19 cellular contexts compared by ENCODE assay signal in genomic region chr21:45031231-45032191, GRCh38. TPM values are rescaled to one million over a fixed set of nuclear protein-coding genes. Genes with fewer than 3 reads are reported as not detected.
DNase-seq lines count a peak whose midpoint lies in the region; ATAC-seq and TF ChIP-seq lines count a peak whose summit lies in the region.
"Had no signal": no experiment of that assay in that cellular context is flagged by ENCODE, and none has a peak within 500 bp of the region (broad histone marks: within the 10 kb centered on the region; RNA-seq: fewer than 3 reads in every experiment).

No MANE protein-coding gene starts in this region.

- no peak overlapping the region; the same call in 2 of the 3 replicates for H3K4me3 Mint-ChIP-seq in GM23338
- H3K4me3 Mint-ChIP-seq in activated CD4-positive, alpha-beta T cell treated with anti-CD3 and anti-CD28 coated beads, Interleukin-2, amount 10 ng/mL, durations not matched to agents 7 days and 5 days, result no peak overlapping the region
- H3K4me3 Mint-ChIP-seq: activated CD8-positive, alpha-beta memory T cell treated with anti-CD3 and anti-CD28 coated beads, Interleukin-2, amount 10 ng/mL, durations not matched to agents 7 days and 5 days; CD4-positive, alpha-beta memory T cell had no signal

- peak; percentile 5; the same call in 2 of the 3 replicates for ATAC-seq in GM23338
- ATAC-seq in HG03196 (IDR thresholded peaks at IDR 0.05; ENCODE audit: unreplicated experiment), result no peak
- ATAC-seq: activated CD8-positive, alpha-beta memory T cell treated with anti-CD3 and anti-CD28 coated beads, Interleukin-2, amount 10 ng/mL, durations not matched to agents 7 days and 5 days; SK-N-SH treated with all-trans-retinoic acid at 6 μM for 48 hours had no signal

- peaks cover 26% of the 10 kb centered on the region for H3K4me1 ChIP-seq in GM23338 (ENCODE audit: insufficient read depth)
- peaks cover 59% of the 10 kb centered on the region for H3K4me1 ChIP-seq in adipocyte (ENCODE audit: control insufficient read depth, insufficient read depth, low read length)
- H3K4me1 ChIP-seq in hepatocyte (ENCODE audit: insufficient read depth), result peaks cover 40% of the 10 kb centered on the region
- peaks cover 6 to 11% of the 10 kb centered on the region in 2 experiments for H3K4me1 ChIP-seq in trophoblast cell (ENCODE audit: control insufficient read depth in 1 of 2, insufficient read depth in 2 of 2, low read length in 2 of 2)

- H3K9ac ChIP-seq in adipocyte (ENCODE audit: low read length) (peak overlapping the region; percentile 75), trophoblast cell (ENCODE audit: low read length) (no peak overlapping the region)

- TF ChIP-seq CTCF in GM23338 (conservative IDR thresholded peaks at IDR 0.05; ENCODE audit: low read depth in 2 of 2) (no peak), hepatocyte (IDR thresholded peaks at IDR 0.05; ENCODE audit: poor library complexity) (no peak)

- POLR2A ChIA-PET in activated CD4-positive, alpha-beta T cell treated with anti-CD3 and anti-CD28 coated beads, Interleukin-2, amount 10 ng/mL, durations not matched to agents 7 days and 5 days (lab: Charles Lee), result no interaction called here

- H3K27ac ChIP-seq in GM23338 (ENCODE audit: low read depth), result no peak overlapping the region
- no peak overlapping the region for H3K27ac ChIP-seq in hepatocyte
- H3K27ac ChIP-seq in trophoblast cell (ENCODE audit: low read depth, low read length), result no peak overlapping the region
- H3K27ac ChIP-seq: dorsolateral prefrontal cortex, suprapubic skin had no signal

- H3K4me3 ChIP-seq in GM23338 (no peak overlapping the region), adipocyte (ENCODE audit: low read length) (no peak overlapping the region), hepatocyte (no peak overlapping the region), trophoblast cell (ENCODE audit: low read depth, low read length) (no peak overlapping the region)
- H3K4me3 ChIP-seq: dorsolateral prefrontal cortex, suprapubic skin had no signal

- H4K8ac ChIP-seq in trophoblast cell (ENCODE audit: low read depth, low read length), result no peak overlapping the region

- peak overlapping the region; percentile 39 for H4K91ac ChIP-seq in trophoblast cell (ENCODE audit: low read depth, low read length)

- H3K4me2 ChIP-seq in GM23338, result no peak overlapping the region
- H3K4me2 ChIP-seq in hepatocyte, result peak overlapping the region; percentile 23
- no peak overlapping the region for H3K4me2 ChIP-seq in trophoblast cell (ENCODE audit: low read length)

- H2BK120ac ChIP-seq in trophoblast cell (ENCODE audit: insufficient read depth, low read length, poor library complexity), result no peak overlapping the region

- no peak overlapping the region for H4K12ac ChIP-seq in trophoblast cell (ENCODE audit: low read depth, low read length)

- WGBS in hepatocyte (ENCODE audit: low lambda C conversion rate, missing lambda C conversion rate), result 66% methylated on average over 29 of the region's 31 CpGs
- no CpG with 5 or more reads among the region's 31 CpGs for WGBS in trophoblast cell (ENCODE audit: extremely low coverage, insufficient coverage, insufficient read length)

- H3K9me2 ChIP-seq in GM23338 (ENCODE audit: insufficient read depth), result no peaks in the 10 kb centered on the region
- no peaks in the 10 kb centered on the region for H3K9me2 ChIP-seq in hepatocyte (replicated peaks; ENCODE audit: insufficient read depth)

- H3K14ac ChIP-seq in trophoblast cell (ENCODE audit: low read length), result no peak overlapping the region

- H3K36me3 Mint-ChIP-seq in GM23338 (ENCODE audit: low read depth), result peaks cover 3% of the 10 kb centered on the region; the same call in 1 of the 3 replicates
- no peaks in the 10 kb centered on the region for H3K36me3 Mint-ChIP-seq in activated CD4-positive, alpha-beta T cell treated with anti-CD3 and anti-CD28 coated beads, Interleukin-2, amount 10 ng/mL, durations not matched to agents 7 days and 5 days (ENCODE audit: low read depth)
- H3K36me3 Mint-ChIP-seq: CD4-positive, alpha-beta memory T cell had no signal

- no peaks in the 10 kb centered on the region for H4K20me1 ChIP-seq in GM23338 (replicated peaks; ENCODE audit: insufficient read depth)
- no peaks in the 10 kb centered on the region for H4K20me1 ChIP-seq in hepatocyte (ENCODE audit: insufficient read depth, poor library complexity, severe bottlenecking)

- H3K36me3 ChIP-seq in GM23338 (ENCODE audit: insufficient read depth), result no peaks in the 10 kb centered on the region
- no peaks in the 10 kb centered on the region for H3K36me3 ChIP-seq in adipocyte (ENCODE audit: control insufficient read depth, insufficient read depth, low read length, severe bottlenecking)
- H3K36me3 ChIP-seq in hepatocyte (replicated peaks; ENCODE audit: insufficient read depth, low read depth), result no peaks in the 10 kb centered on the region
- no peaks in the 10 kb centered on the region for H3K36me3 ChIP-seq in trophoblast cell (ENCODE audit: control insufficient read depth in 1 of 2, insufficient read depth in 2 of 2, low read length in 2 of 2)
- H3K36me3 ChIP-seq: suprapubic skin had no signal

- H3K27me3 Mint-ChIP-seq in GM23338 (ENCODE audit: insufficient read depth, low read depth, poor library complexity), result peaks cover 25% of the 10 kb centered on the region
- H3K27me3 Mint-ChIP-seq in activated CD4-positive, alpha-beta T cell treated with anti-CD3 and anti-CD28 coated beads, Interleukin-2, amount 10 ng/mL, durations not matched to agents 7 days and 5 days, result peaks cover 2% of the 10 kb centered on the region

- H2AFZ ChIP-seq in GM23338 (peak overlapping the region; percentile 85), hepatocyte (no peak overlapping the region), trophoblast cell (ENCODE audit: insufficient read depth, low read length, poor library complexity) (no peak overlapping the region)

- H2AK5ac ChIP-seq in trophoblast cell (ENCODE audit: low read length), result no peak overlapping the region

- H3K79me2 ChIP-seq in GM23338 (replicated peaks; ENCODE audit: insufficient read depth), result no peaks in the 10 kb centered on the region
- no peaks in the 10 kb centered on the region for H3K79me2 ChIP-seq in hepatocyte
- H3K79me2 ChIP-seq in trophoblast cell (ENCODE audit: control insufficient read depth, insufficient read depth, low read length, poor library complexity), result no peaks in the 10 kb centered on the region

- peaks cover 41% of the 10 kb centered on the region for H3K4me1 Mint-ChIP-seq in GM23338
- H3K4me1 Mint-ChIP-seq in activated CD4-positive, alpha-beta T cell treated with anti-CD3 and anti-CD28 coated beads, Interleukin-2, amount 10 ng/mL, durations not matched to agents 7 days and 5 days, result no peaks in the 10 kb centered on the region
- H3K4me1 Mint-ChIP-seq: activated CD8-positive, alpha-beta memory T cell treated with anti-CD3 and anti-CD28 coated beads, Interleukin-2, amount 10 ng/mL, durations not matched to agents 7 days and 5 days had no signal

- peak overlapping the region; percentile 27 for H2BK12ac ChIP-seq in trophoblast cell (ENCODE audit: low read length)

- peaks cover 7% of the 10 kb centered on the region for H3K9me3 Mint-ChIP-seq in GM23338
- peaks cover 6% of the 10 kb centered on the region for H3K9me3 Mint-ChIP-seq in activated CD4-positive, alpha-beta T cell treated with anti-CD3 and anti-CD28 coated beads, Interleukin-2, amount 10 ng/mL, durations not matched to agents 7 days and 5 days

- H3K27me3 ChIP-seq in GM23338 (ENCODE audit: insufficient read depth) (no peaks in the 10 kb centered on the region), adipocyte (replicated peaks; ENCODE audit: control insufficient read depth, insufficient read depth, low read length) (peaks cover 2% of the 10 kb centered on the region), hepatocyte (no peaks in the 10 kb centered on the region), trophoblast cell (ENCODE audit: insufficient read depth, low read length) (no peaks in the 10 kb centered on the region)
- H3K27me3 ChIP-seq: suprapubic skin had no signal

- no peak overlapping the region for H2BK5ac ChIP-seq in trophoblast cell (ENCODE audit: low read depth, low read length, poor library complexity)

- no peak for DNase-seq in GM23338 (ENCODE audit: low spot score)
- DNase-seq in adipocyte (ENCODE audit: low read depth), result no peak
- peak; percentile 9 for DNase-seq in hepatocyte (ENCODE audit: low spot score)
- no peak for DNase-seq in trophoblast cell
- no peak for DNase-seq in activated CD4-positive, alpha-beta T cell treated with anti-CD3 and anti-CD28 coated beads, Interleukin-2, amount 10 ng/mL, durations not matched to agents 7 days and 5 days
- DNase-seq in HuH-7.5 (ENCODE audit: low spot score), result no peak
- no peak for DNase-seq in DMS153 treated with DMSO at 0.1 percent for 48 hours (lab: John Stamatoyannopoulos, UW; ENCODE audit: unreplicated experiment)
- DNase-seq: activated CD4-positive, alpha-beta T cell treated with anti-CD3 and anti-CD28 coated beads for 1 hour; activated CD8-positive, alpha-beta memory T cell treated with anti-CD3 and anti-CD28 coated beads, Interleukin-2, amount 10 ng/mL, durations not matched to agents 7 days and 5 days; DMS79; NCI-H1930; NCI-H446; stimulated activated CD8-positive, alpha-beta memory T cell treated with anti-CD3 and anti-CD28 coated beads, Interleukin-4, amount 100 ng/mL, for 48 hours; T-helper 9 cell had no signal

- H3K79me1 ChIP-seq in trophoblast cell (ENCODE audit: low read length), result no peaks in the 10 kb centered on the region

- peaks cover 9% of the 10 kb centered on the region for H3K9me3 ChIP-seq in adipocyte (ENCODE audit: control insufficient read depth, low read length)
- no peaks in the 10 kb centered on the region for H3K9me3 ChIP-seq in hepatocyte (ENCODE audit: low read depth)
- peaks cover 9% of the 10 kb centered on the region for H3K9me3 ChIP-seq in trophoblast cell (ENCODE audit: insufficient read depth, low read depth, low read length)
- H3K9me3 ChIP-seq: suprapubic skin had no signal

- no peak overlapping the region for H3K18ac ChIP-seq in trophoblast cell (ENCODE audit: low read length)

- no peak overlapping the region for H3K23ac ChIP-seq in trophoblast cell (ENCODE audit: low read length)

- CTCF ChIA-PET in activated CD4-positive, alpha-beta T cell treated with anti-CD3 and anti-CD28 coated beads, Interleukin-2, amount 10 ng/mL, durations not matched to agents 7 days and 5 days (lab: Charles Lee), result no interaction called here

- no peak overlapping the region for H3K4ac ChIP-seq in trophoblast cell (ENCODE audit: low read depth, low read length)

- peak overlapping the region; percentile 62; the same call in 1 of the 2 replicates for H3K27ac Mint-ChIP-seq in GM23338
- no peak overlapping the region for H3K27ac Mint-ChIP-seq in activated CD4-positive, alpha-beta T cell treated with anti-CD3 and anti-CD28 coated beads, Interleukin-2, amount 10 ng/mL, durations not matched to agents 7 days and 5 days
- H3K27ac Mint-ChIP-seq: activated CD8-positive, alpha-beta memory T cell treated with anti-CD3 and anti-CD28 coated beads, Interleukin-2, amount 10 ng/mL, durations not matched to agents 7 days and 5 days; CD4-positive, alpha-beta memory T cell had no signal

- H3F3A ChIP-seq in GM23338 (replicated peaks; ENCODE audit: low read depth), result no peaks in the 10 kb centered on the region

RNA-seq across cellular contexts. Expression of gene ADARB1, which starts 42.9 kb away (rescaled TPM):
- total RNA-seq in GM23338 (2014; rRNA removed; shearing (Covaris generic)), result 6.3 and 14.8 TPM in 2 replicates
- polyA plus RNA-seq in GM23338 (2016; fragmentation: Nextera tagmentation; extraction: Ambion mirVana) (4.8 and 7.4 TPM in 2 replicates), hepatocyte (17.3 and 19.4 TPM in 2 replicates)
- 9.9 and 16.0 TPM in 2 replicates for total RNA-seq in hepatocyte
- 12.9 and 14.2 TPM in 2 replicates for polyA plus RNA-seq in trophoblast cell (2013)
- total RNA-seq in activated CD4-positive, alpha-beta T cell treated with anti-CD3 and anti-CD28 coated beads, Interleukin-2, amount 10 ng/mL, durations not matched to agents 7 days and 5 days, result 10 to 100 TPM; 43.3 to 45.4 TPM
